Comparison of ENCODE assay signal across 8 cellular contexts in genomic region chr15:48975713-48976419, GRCh38. TPM values are rescaled to one million over a fixed set of nuclear protein-coding genes. Genes with fewer than 3 reads are reported as not detected.
DNase-seq lines count a peak whose midpoint lies in the region; ATAC-seq lines count a peak whose summit lies in the region.

No MANE protein-coding gene starts in this region.

- peak overlapping the region; percentile 60 for H3K4me3 ChIP-seq in BLaER1
- H3K4me3 ChIP-seq in mesendoderm (ENCODE audit: low read length), result peak overlapping the region; percentile 51

- H3K9me3 ChIP-seq in BLaER1, result no peaks in the 10 kb centered on the region

- H3K27ac Mint-ChIP-seq in effector memory CD8-positive, alpha-beta T cell, result no peak overlapping the region

- H4K8ac ChIP-seq in mesendoderm (ENCODE audit: low read depth, low read length), result no peak overlapping the region

- H3K36me3 ChIP-seq in BLaER1 (no peaks in the 10 kb centered on the region), mesendoderm (ENCODE audit: control insufficient read depth, insufficient read depth, low read length) (no peaks in the 10 kb centered on the region)

- H3K79me1 ChIP-seq in mesendoderm (ENCODE audit: low read length), result no peaks in the 10 kb centered on the region

- no peak overlapping the region for H3K23ac ChIP-seq in mesendoderm (ENCODE audit: low read length)

- no peak overlapping the region for H2BK5ac ChIP-seq in mesendoderm (ENCODE audit: low read length)

- peak overlapping the region; percentile 68 for H4K5ac ChIP-seq in mesendoderm (ENCODE audit: low read length)

- H3K18ac ChIP-seq in mesendoderm (ENCODE audit: low read length), result peak overlapping the region; percentile 81

- peak overlapping the region; percentile 44 to 63 for H3K4me3 Mint-ChIP-seq in effector memory CD8-positive, alpha-beta T cell

- no peaks in the 10 kb centered on the region for H3K9me3 Mint-ChIP-seq in effector memory CD8-positive, alpha-beta T cell

- DNase-seq in NCI-H748 treated with DMSO at 0.1 percent for 48 hours (lab: John Stamatoyannopoulos, UW), result peak; percentile 32
- DNase-seq in activated CD8-positive, alpha-beta memory T cell treated with anti-CD3 and anti-CD28 coated beads for 24 hours, result peak; percentile 88
- peak; percentile 60 to 75 (median 67) for DNase-seq in effector memory CD8-positive, alpha-beta T cell
- DNase-seq in mesendoderm, result peak; percentile 92
- DNase-seq in stimulated activated CD8-positive, alpha-beta memory T cell treated with anti-CD3 and anti-CD28 coated beads, Interleukin-12 subunit alpha, Interleukin-12 subunit beta, amount 100 ng/mL, for 24 hours (ENCODE audit: extremely low read depth), result peak; percentile 57

- no peaks in the 10 kb centered on the region for H3K36me3 Mint-ChIP-seq in effector memory CD8-positive, alpha-beta T cell (ENCODE audit: insufficient read depth)

- peaks cover 10% of the 10 kb centered on the region for H3K4me1 ChIP-seq in BLaER1
- H3K4me1 ChIP-seq in mesendoderm (ENCODE audit: control insufficient read depth, low read depth, low read length), result peaks cover 5% of the 10 kb centered on the region

- H3K4ac ChIP-seq in mesendoderm (ENCODE audit: low read depth, low read length), result no peak overlapping the region

- no CpG with 5 or more reads among the region's 50 CpGs for WGBS in mesendoderm (ENCODE audit: extremely low coverage, insufficient coverage, low lambda C conversion rate)

- H3K4me1 Mint-ChIP-seq in effector memory CD8-positive, alpha-beta T cell (ENCODE audit: low read depth in 2 of 2), result peaks cover 2 to 3% of the 10 kb centered on the region in 2 donors

- H3K9ac ChIP-seq in BLaER1 (peak overlapping the region; percentile 56; the same call in 1 of the 2 replicates), mesendoderm (ENCODE audit: low read length) (peak overlapping the region; percentile 84)

- H3K27me3 ChIP-seq in BLaER1 (peaks cover 13% of the 10 kb centered on the region), mesendoderm (ENCODE audit: insufficient read depth, low read length, poor library complexity) (no peaks in the 10 kb centered on the region)

- H2BK120ac ChIP-seq in mesendoderm (ENCODE audit: low read depth, low read length), result no peak overlapping the region

- H3K56ac ChIP-seq in mesendoderm (ENCODE audit: low read length), result peak overlapping the region; percentile 89

- peaks cover 21 to 62% of the 10 kb centered on the region in 2 donors for H3K27me3 Mint-ChIP-seq in effector memory CD8-positive, alpha-beta T cell

- no peak overlapping the region for H2BK15ac ChIP-seq in mesendoderm (replicated peaks; ENCODE audit: low read depth)

- no peak overlapping the region for H2AK5ac ChIP-seq in mesendoderm (ENCODE audit: low read length)

- ATAC-seq in GM19328 (IDR thresholded peaks at IDR 0.05; ENCODE audit: unreplicated experiment) (peak; percentile 92), HG03460 (IDR thresholded peaks at IDR 0.05; ENCODE audit: unreplicated experiment) (peak; percentile 95)
- ATAC-seq in effector memory CD8-positive, alpha-beta T cell (replicated peaks), result peak; percentile 100

- H3K79me2 ChIP-seq in mesendoderm (ENCODE audit: control insufficient read depth, insufficient read depth, low read length), result no peaks in the 10 kb centered on the region

- no peaks in the 10 kb centered on the region for H4K20me1 ChIP-seq in BLaER1

- H3K27ac ChIP-seq in BLaER1 (no peak overlapping the region), mesendoderm (ENCODE audit: low read depth, low read length) (peak overlapping the region; percentile 70)

- H3K4me2 ChIP-seq in BLaER1, result peak overlapping the region; percentile 79
- H3K4me2 ChIP-seq in mesendoderm (ENCODE audit: low read length), result peak overlapping the region; percentile 91

RNA-seq across cellular contexts. Expression of gene SHC4, which starts 12.1 kb away (rescaled TPM):
- 0.13 TPM for polyA plus RNA-seq in mesendoderm (2013, experiment 1 of 2)
- 0.13 TPM for polyA plus RNA-seq in mesendoderm (2013, experiment 2 of 2)

Comparison
In these comparisons a context has a peak if more than half of its experiments do, and no peak if none do; other contexts are left out.
1. DNase-seq: peak in every context shown above with its lines; median percentile 92 in mesendoderm; 88 in activated CD8-positive, alpha-beta memory T cell treated with anti-CD3 and anti-CD28 coated beads for 24 hours; 67 in effector memory CD8-positive, alpha-beta T cell; 57 in stimulated activated CD8-positive, alpha-beta memory T cell treated with anti-CD3 and anti-CD28 coated beads, Interleukin-12 subunit alpha, Interleukin-12 subunit beta, amount 100 ng/mL, for 24 hours; 32 in NCI-H748 treated with DMSO at 0.1 percent for 48 hours.